In genomic region chr7:139036901-139037300, GRCh38 we compare ENCODE assay signal across 14 cellular contexts. TPM values are rescaled to one million over a fixed set of nuclear protein-coding genes. Genes with fewer than 3 reads are reported as not detected.
DNase-seq lines count a peak whose midpoint lies in the region; ATAC-seq and TF ChIP-seq lines count a peak whose summit lies in the region.
"Had no signal": no experiment of that assay in that cellular context is flagged by ENCODE, and none has a peak within 500 bp of the region (broad histone marks: within the 10 kb centered on the region; RNA-seq: fewer than 3 reads in every experiment).

No MANE protein-coding gene starts in this region.

- H3K27me3 Mint-ChIP-seq in activated CD8-positive, alpha-beta T cell treated with anti-CD3 and anti-CD28 coated beads, Interleukin-2, amount 10 ng/mL, durations not matched to agents 7 days and 5 days (ENCODE audit: low read depth), result peaks cover 5% of the 10 kb centered on the region
- H3K27me3 Mint-ChIP-seq in memory B cell, result no peaks in the 10 kb centered on the region

- no peaks in the 10 kb centered on the region for H3K9me3 Mint-ChIP-seq in activated CD8-positive, alpha-beta T cell treated with anti-CD3 and anti-CD28 coated beads, Interleukin-2, amount 10 ng/mL, durations not matched to agents 7 days and 5 days (ENCODE audit: insufficient read depth)
- no peaks in the 10 kb centered on the region for H3K9me3 Mint-ChIP-seq in memory B cell
- H3K9me3 Mint-ChIP-seq: neural crest cell had no signal

- no peak for TF ChIP-seq CTCF in DND-41 (IDR thresholded peaks at IDR 0.05; ENCODE audit: borderline replicate concordance, extremely low read depth, low read length, poor library complexity, severe bottlenecking)

- no peaks in the 10 kb centered on the region for H3K27me3 ChIP-seq in DND-41 (ENCODE audit: insufficient read depth, low read length, poor library complexity)

- peaks cover 45% of the 10 kb centered on the region for H3K4me1 Mint-ChIP-seq in activated CD8-positive, alpha-beta T cell treated with anti-CD3 and anti-CD28 coated beads, Interleukin-2, amount 10 ng/mL, durations not matched to agents 7 days and 5 days (ENCODE audit: low read depth)
- peaks cover 15% of the 10 kb centered on the region for H3K4me1 Mint-ChIP-seq in memory B cell
- H3K4me1 Mint-ChIP-seq: neural crest cell had no signal

- H3K4me1 ChIP-seq in DND-41 (ENCODE audit: insufficient read depth, low read length), result peaks cover 45% of the 10 kb centered on the region
- H3K4me1 ChIP-seq: gastrocnemius medialis had no signal

- peaks cover 3% of the 10 kb centered on the region; the same call in 1 of the 2 replicates for H4K20me1 ChIP-seq in DND-41 (ENCODE audit: insufficient read depth, low read length)

- POLR2A ChIA-PET in activated CD8-positive, alpha-beta T cell treated with anti-CD3 and anti-CD28 coated beads, Interleukin-2, amount 10 ng/mL, durations not matched to agents 7 days and 5 days (lab: Charles Lee), result interaction anchor here (1.0 kb wide), 1 partner anchor 323 kb away, joined by 3 read pairs; the partner anchor contains the start of gene LUC7L2

- H3K36me3 ChIP-seq in DND-41 (ENCODE audit: insufficient read depth, low read length), result peaks cover 29% of the 10 kb centered on the region
- H3K36me3 ChIP-seq: cardiac muscle cell, gastrocnemius medialis had no signal

- H3K4me3 Mint-ChIP-seq in activated CD8-positive, alpha-beta T cell treated with anti-CD3 and anti-CD28 coated beads, Interleukin-2, amount 10 ng/mL, durations not matched to agents 7 days and 5 days, result peak overlapping the region; percentile 32
- peak overlapping the region; percentile 55 for H3K4me3 Mint-ChIP-seq in memory B cell
- H3K4me3 Mint-ChIP-seq: neural crest cell had no signal

- peaks cover 25% of the 10 kb centered on the region for H3K36me3 Mint-ChIP-seq in activated CD8-positive, alpha-beta T cell treated with anti-CD3 and anti-CD28 coated beads, Interleukin-2, amount 10 ng/mL, durations not matched to agents 7 days and 5 days (ENCODE audit: low read depth)
- H3K36me3 Mint-ChIP-seq in memory B cell, result no peaks in the 10 kb centered on the region

- ATAC-seq in DND-41 (ENCODE audit: insufficient read depth, low read depth) (no peak), memory B cell (ENCODE audit: low read depth) (no peak)
- ATAC-seq in activated CD8-positive, alpha-beta T cell treated with anti-CD3 and anti-CD28 coated beads, Interleukin-2, amount 10 ng/mL, durations not matched to agents 7 days and 5 days, result no peak
- ATAC-seq: gastrocnemius medialis had no signal

- H2AFZ ChIP-seq in DND-41 (ENCODE audit: low read depth, low read length), result no peak overlapping the region

- H3K4me2 ChIP-seq in DND-41 (ENCODE audit: insufficient read depth, low read length), result peak overlapping the region; percentile 89

- DNase-seq in NCI-H82 (lab: John Stamatoyannopoulos, UW), result peak; percentile 6
- no peak for DNase-seq in NCI-H82 treated with DMSO at 0.1 percent for 48 hours (lab: John Stamatoyannopoulos, UW; ENCODE audit: unreplicated experiment)
- no peak for DNase-seq in DND-41
- DNase-seq in activated CD8-positive, alpha-beta T cell treated with anti-CD3 and anti-CD28 coated beads, Interleukin-2, amount 10 ng/mL, durations not matched to agents 7 days and 5 days, result no peak
- no peak for DNase-seq in memory B cell (ENCODE audit: low spot score in 2 of 2)
- DNase-seq in ACHN, result no peak
- DNase-seq in RPMI8226, result no peak
- no peak for DNase-seq in NK-92 treated with Interleukin-12 subunit alpha and Interleukin-12 subunit beta, amount 100 ng/mL, for 24 hours (lab: John Stamatoyannopoulos, UW)
- DNase-seq: activated naive CD4-positive, alpha-beta T cell treated with anti-CD3 and anti-CD28 coated beads, Interleukin-2, amount 50 U/mL, for 16 hours; gastrocnemius medialis; retina; SIG-M5 had no signal

- in situ Hi-C loops in ACHN (cut with HindIII; ENCODE audit: low pct_ligation_motif_present, low pct_unique_long_range_greater_than_20kb, low sequenced_read_pairs), result no loop called here

- CTCF ChIA-PET in activated CD8-positive, alpha-beta T cell treated with anti-CD3 and anti-CD28 coated beads, Interleukin-2, amount 10 ng/mL, durations not matched to agents 7 days and 5 days (lab: Charles Lee), result interaction anchor here (0.6 to 2.0 kb wide), 4 partner anchors 10 to 150 kb away, joined by 4 to 8 read pairs (median 5); no protein-coding TSS in a partner anchor

- H3K4me3 ChIP-seq in DND-41 (ENCODE audit: low read depth in 1 of 2, low read length in 2 of 2), result no peak overlapping the region; a peak in 1 of 4 replicates
- H3K4me3 ChIP-seq: cardiac muscle cell had no signal

- no peak overlapping the region for H3K27ac ChIP-seq in DND-41 (ENCODE audit: low read length)
- H3K27ac ChIP-seq: cardiac muscle cell had no signal

- H3K79me2 ChIP-seq in DND-41 (ENCODE audit: insufficient read depth, low read length), result peaks cover 47% of the 10 kb centered on the region

- H3K9ac ChIP-seq in DND-41 (ENCODE audit: low read depth, low read length), result peak overlapping the region; percentile 92

- H3K9me3 ChIP-seq in DND-41 (ENCODE audit: insufficient read depth, low read length, severe bottlenecking), result no peaks in the 10 kb centered on the region
- H3K9me3 ChIP-seq: gastrocnemius medialis had no signal

- no peak overlapping the region for H3K27ac Mint-ChIP-seq in activated CD8-positive, alpha-beta T cell treated with anti-CD3 and anti-CD28 coated beads, Interleukin-2, amount 10 ng/mL, durations not matched to agents 7 days and 5 days
- H3K27ac Mint-ChIP-seq in memory B cell, result no peak overlapping the region

RNA-seq across cellular contexts. Expression of gene ZC3HAV1L, which starts 1.1 kb away (rescaled TPM):
- total RNA-seq in activated CD8-positive, alpha-beta T cell treated with anti-CD3 and anti-CD28 coated beads, Interleukin-2, amount 10 ng/mL, durations not matched to agents 7 days and 5 days, result 10 to 100 TPM; 17.3 to 20.2 TPM

RNA-seq across cellular contexts. Expression of gene KIAA1549, which starts 55.7 kb away (rescaled TPM):
- total RNA-seq in activated CD8-positive, alpha-beta T cell treated with anti-CD3 and anti-CD28 coated beads, Interleukin-2, amount 10 ng/mL, durations not matched to agents 7 days and 5 days, result 1 to 10 TPM; 1.2 to 1.5 TPM
